8 cellular contexts compared by ENCODE assay signal in genomic region chr17:42405963-42406495, GRCh38. TPM values are rescaled to one million over a fixed set of nuclear protein-coding genes. Genes with fewer than 3 reads are reported as not detected.
DNase-seq lines count a peak whose midpoint lies in the region; ATAC-seq and TF ChIP-seq lines count a peak whose summit lies in the region.

No MANE protein-coding gene starts in this region.

- no peaks in the 10 kb centered on the region for H3K79me2 ChIP-seq in OCI-LY3 (ENCODE audit: low read length)

- H3K36me3 Mint-ChIP-seq in nephron progenitor cell (ENCODE audit: low read depth): no peaks in the 10 kb centered on the region

- TF ChIP-seq CTCF in OCI-LY3 (IDR thresholded peaks at IDR 0.05; ENCODE audit: low read depth, low read length) (peak; percentile 92), esophagus squamous epithelium (IDR thresholded peaks at IDR 0.05) (peak; percentile 76 to 94 (median 88)), nephron progenitor cell (IDR thresholded peaks at IDR 0.05) (peak; percentile 62)

- H3K27me3 ChIP-seq in OCI-LY3 (ENCODE audit: low read depth, low read length) (peaks cover 6% of the 10 kb centered on the region), esophagus squamous epithelium (no peaks in the 10 kb centered on the region)

- H3K27ac ChIP-seq in OCI-LY3 (ENCODE audit: low read length) (no peak overlapping the region), esophagus squamous epithelium (peak overlapping the region; percentile 76 to 97 (median 88))

- H3K4me1 ChIP-seq in OCI-LY3 (ENCODE audit: low read length): peaks cover 61% of the 10 kb centered on the region
- peaks cover 41 to 94% (median 74%) of the 10 kb centered on the region in 3 donors for H3K4me1 ChIP-seq in esophagus squamous epithelium

- POLR2A ChIA-PET in HEK293T (lab: Yijun Ruan, JAX): interaction anchor here (1.0 to 2.0 kb wide), 2 partner anchors 17 to 129 kb away, joined by 3 to 6 read pairs; partner anchors contain the start of gene CAVIN1

- no peak overlapping the region for H3K4me3 Mint-ChIP-seq in nephron progenitor cell

- no peaks in the 10 kb centered on the region for H3K9me3 Mint-ChIP-seq in nephron progenitor cell

- H3K4me1 Mint-ChIP-seq in nephron progenitor cell: peaks cover 34% of the 10 kb centered on the region

- TF ChIP-seq POLR2A in esophagus squamous epithelium (IDR thresholded peaks at IDR 0.05): no peak

- peaks cover 16% of the 10 kb centered on the region for H3K27me3 Mint-ChIP-seq in nephron progenitor cell (ENCODE audit: low read depth, poor library complexity)

- 24 to 41% methylated on average over 15 to 22 of the region's 26 CpGs for WGBS in esophagus squamous epithelium, 2 donors

- H3K4me2 ChIP-seq in OCI-LY3 (ENCODE audit: low read length): peak overlapping the region; percentile 37

- H3K4me3 ChIP-seq in OCI-LY3 (ENCODE audit: low read length) (no peak overlapping the region; the same call in 1 of the 2 replicates), esophagus squamous epithelium (no peak overlapping the region)

- no peak overlapping the region for H2AFZ ChIP-seq in OCI-LY3 (ENCODE audit: low read depth, low read length)

- ATAC-seq in stimulated activated naive CD8-positive, alpha-beta T cell treated with anti-CD3 and anti-CD28 coated beads, Interleukin-15, Interleukin-2, amounts not matched to agents 100 U/mL and 50 U/mL, for 24 hours: peak; percentile 67
- ATAC-seq in HG02678 (IDR thresholded peaks at IDR 0.05; ENCODE audit: unreplicated experiment): no peak

- intact Hi-C loops in esophagus squamous epithelium (cut with DNase I): no loop called here

- no peak overlapping the region for H3K27ac Mint-ChIP-seq in nephron progenitor cell

- no peak overlapping the region for H3K9ac ChIP-seq in OCI-LY3 (ENCODE audit: low read length)

- CTCF ChIA-PET in HEK293T (lab: Yijun Ruan, JAX): interaction anchor here (0.7 to 2.8 kb wide), 17 partner anchors 8 to 184 kb away, joined by 3 to 32 read pairs (median 4); partner anchors contain the start of genes CAVIN1 and STAT3

- H3K36me3 ChIP-seq in OCI-LY3 (replicated peaks; ENCODE audit: low read depth, low read length) (no peaks in the 10 kb centered on the region), esophagus squamous epithelium (peaks cover 5 to 32% (median 10%) of the 10 kb centered on the region in 3 donors)

- H4K20me1 ChIP-seq in OCI-LY3 (ENCODE audit: insufficient read depth, low read length): no peaks in the 10 kb centered on the region

- DNase-seq in Ammon's horn (ENCODE audit: low spot score) (peak; percentile 80), HEK293T (ENCODE audit: extremely low spot score) (peak; percentile 83), esophagus squamous epithelium (lab: John Stamatoyannopoulos, UW) (no peak), nephron progenitor cell (peak; percentile 85)
- DNase-seq in activated T-cell treated with anti-CD3 and anti-CD28 coated beads, Interleukin-2, amount 50 U/mL, for 1 hour: peak; percentile 91
- DNase-seq in stimulated activated naive CD8-positive, alpha-beta T cell treated with anti-CD3 and anti-CD28 coated beads, Interleukin-15, Interleukin-2, amounts not matched to agents 100 U/mL and 50 U/mL, for 24 hours: peak; percentile 87

- no peaks in the 10 kb centered on the region for H3K9me3 ChIP-seq in OCI-LY3 (ENCODE audit: insufficient read depth, low read length)
- H3K9me3 ChIP-seq in esophagus squamous epithelium: no peaks in the 10 kb centered on the region

TF ChIP-seq in HEK293T, 16 proteins besides CTCF, POLR2A, EP300 and RAD21:
- TF ChIP-seq PKNOX1 (IDR thresholded peaks at IDR 0.05): no peak
- no peak for TF ChIP-seq SUZ12 (IDR thresholded peaks at IDR 0.05)
- TF ChIP-seq BHLHE40 (IDR thresholded peaks at IDR 0.05; ENCODE audit: borderline replicate concordance): no peak
- TF ChIP-seq NFRKB (IDR thresholded peaks at IDR 0.05): no peak
- no peak for TF ChIP-seq FOXK2 (IDR thresholded peaks at IDR 0.05)
- TF ChIP-seq SP1 (IDR thresholded peaks at IDR 0.05): no peak

RNA-seq across cellular contexts. Expression of gene CAVIN1, which starts 17.0 kb away (rescaled TPM):
- 100 to 1,000 TPM in 2 of 4 donors, 10 to 100 TPM in 2; 67.8 to 210 (median 113) TPM for total RNA-seq in esophagus squamous epithelium

RNA-seq across cellular contexts. Expression of gene STAT3, which starts 17.8 kb away (rescaled TPM):
- total RNA-seq in esophagus squamous epithelium: 100 to 1,000 TPM; 137 to 229 (median 176) TPM

RNA-seq across cellular contexts. Expression of gene ATP6V0A1, which starts 52.6 kb away (rescaled TPM):
- total RNA-seq in esophagus squamous epithelium: 10 to 100 TPM; 35.9 to 62.7 (median 47.5) TPM
